Comparison of ENCODE assay signal across 11 cellular contexts in genomic region chr3:9934993-9935392, GRCh38. TPM values are rescaled to one million over a fixed set of nuclear protein-coding genes. Genes with fewer than 3 reads are reported as not detected.
DNase-seq lines count a peak whose midpoint lies in the region; ATAC-seq and TF ChIP-seq lines count a peak whose summit lies in the region.
"Had no signal": no experiment of that assay in that cellular context is flagged by ENCODE, and none has a peak within 500 bp of the region (broad histone marks: within the 10 kb centered on the region; RNA-seq: fewer than 3 reads in every experiment).

No MANE protein-coding gene starts in this region.

- no peaks in the 10 kb centered on the region for H3K27me3 Mint-ChIP-seq in activated T-cell treated with anti-CD3 and anti-CD28 coated beads, Interleukin-2, amount 50 U/mL, for 72 hours (ENCODE audit: low read depth)
- H3K27me3 Mint-ChIP-seq in activated T-helper 17 cell treated with anti-CD3 and anti-CD28 coated beads, Interleukin-2, amount 50 U/mL, for 72 hours = no peaks in the 10 kb centered on the region
- H3K27me3 Mint-ChIP-seq in memory B cell = no peaks in the 10 kb centered on the region

- intact Hi-C loops in tibial artery (cut with DNase I; ENCODE audit: low total_unique reads) = loop anchor here (5.0 kb wide), 1 partner anchor 203 kb away; the partner anchor contains the start of gene BRPF1

- TF ChIP-seq CTCF in tibial artery (IDR thresholded peaks at IDR 0.05) = no peak

- H3K36me3 Mint-ChIP-seq in activated T-cell treated with anti-CD3 and anti-CD28 coated beads, Interleukin-2, amount 50 U/mL, for 72 hours (ENCODE audit: insufficient read depth in 2 of 2) = peaks cover 0 to 3% of the 10 kb centered on the region in 2 donors
- peaks cover 46% of the 10 kb centered on the region for H3K36me3 Mint-ChIP-seq in activated T-helper 17 cell treated with anti-CD3 and anti-CD28 coated beads, Interleukin-2, amount 50 U/mL, for 72 hours (ENCODE audit: low read depth)
- H3K36me3 Mint-ChIP-seq in memory B cell = peaks cover 16% of the 10 kb centered on the region

- peak overlapping the region; percentile 16 for H3K27ac Mint-ChIP-seq in activated T-cell treated with anti-CD3 and anti-CD28 coated beads, Interleukin-2, amount 50 U/mL, for 72 hours
- peak overlapping the region; percentile 97 for H3K27ac Mint-ChIP-seq in activated T-helper 17 cell treated with anti-CD3 and anti-CD28 coated beads, Interleukin-2, amount 50 U/mL, for 72 hours
- H3K27ac Mint-ChIP-seq in memory B cell = peak overlapping the region; percentile 62

- no peaks in the 10 kb centered on the region for H3K9me3 Mint-ChIP-seq in activated T-cell treated with anti-CD3 and anti-CD28 coated beads, Interleukin-2, amount 50 U/mL, for 72 hours
- no peaks in the 10 kb centered on the region for H3K9me3 Mint-ChIP-seq in activated T-helper 17 cell treated with anti-CD3 and anti-CD28 coated beads, Interleukin-2, amount 50 U/mL, for 72 hours
- H3K9me3 Mint-ChIP-seq in memory B cell = no peaks in the 10 kb centered on the region

- peaks cover 34% of the 10 kb centered on the region for H3K4me1 Mint-ChIP-seq in activated T-cell treated with anti-CD3 and anti-CD28 coated beads, Interleukin-2, amount 50 U/mL, for 72 hours (ENCODE audit: low read depth)
- peaks cover 19% of the 10 kb centered on the region for H3K4me1 Mint-ChIP-seq in activated T-helper 17 cell treated with anti-CD3 and anti-CD28 coated beads, Interleukin-2, amount 50 U/mL, for 72 hours
- peaks cover 17% of the 10 kb centered on the region for H3K4me1 Mint-ChIP-seq in memory B cell

- no peak for ATAC-seq in activated T-cell treated with anti-CD3 and anti-CD28 coated beads, Interleukin-2, amount 50 U/mL, for 72 hours (replicated peaks in 1 of 2)
- no peak for ATAC-seq in activated T-helper 17 cell treated with anti-CD3 and anti-CD28 coated beads, Interleukin-2, amount 50 U/mL, for 72 hours (replicated peaks)
- no peak for ATAC-seq in memory B cell (ENCODE audit: low read depth)

- DNase-seq in activated T-cell treated with anti-CD3 and anti-CD28 coated beads, Interleukin-2, amount 50 U/mL, for 72 hours = no peak
- DNase-seq in activated T-cell treated with anti-CD3 and anti-CD28 coated beads, Interleukin-2, amount 50 U/mL, for 48 hours = no peak
- no peak for DNase-seq in memory B cell (ENCODE audit: low spot score in 2 of 2)
- no peak for DNase-seq in tibial artery
- no peak for DNase-seq in DMS153 (lab: John Stamatoyannopoulos, UW)
- DNase-seq in HK-2 (ENCODE audit: unreplicated experiment) = no peak
- no peak for DNase-seq in NCI-H345 (lab: John Stamatoyannopoulos, UW)
- DNase-seq: AML-193, hippocampal formation had no signal

- H3K9me3 ChIP-seq in tibial artery = no peaks in the 10 kb centered on the region
- H3K9me3 ChIP-seq: pancreas had no signal

- peaks cover 6 to 38% (median 29%) of the 10 kb centered on the region in 3 donors for H3K36me3 ChIP-seq in tibial artery
- H3K36me3 ChIP-seq: pancreas had no signal

- H3K4me3 Mint-ChIP-seq in activated T-cell treated with anti-CD3 and anti-CD28 coated beads, Interleukin-2, amount 50 U/mL, for 72 hours = peak overlapping the region; percentile 95 to 99
- peak overlapping the region; percentile 98 for H3K4me3 Mint-ChIP-seq in activated T-helper 17 cell treated with anti-CD3 and anti-CD28 coated beads, Interleukin-2, amount 50 U/mL, for 72 hours
- peak overlapping the region; percentile 99 for H3K4me3 Mint-ChIP-seq in memory B cell

- H3K27me3 ChIP-seq in tibial artery = no peaks in the 10 kb centered on the region
- H3K27me3 ChIP-seq: pancreas had no signal

- H3K4me1 ChIP-seq in tibial artery = peaks cover 4 to 27% (median 22%) of the 10 kb centered on the region in 4 donors

- peak overlapping the region; percentile 57 to 88 for H3K4me3 ChIP-seq in tibial artery

- peak overlapping the region; percentile 90 to 91 for H3K27ac ChIP-seq in tibial artery

RNA-seq across cellular contexts. Expression of gene CRELD1, which starts 1.4 kb away (rescaled TPM):
- total RNA-seq in activated T-cell treated with anti-CD3 and anti-CD28 coated beads, Interleukin-2, amount 50 U/mL, for 72 hours = 10 to 100 TPM; 18.8 to 25.3 TPM
- total RNA-seq in activated T-helper 17 cell treated with anti-CD3 and anti-CD28 coated beads, Interleukin-2, amount 50 U/mL, for 72 hours = 10 to 100 TPM; 14.2 to 36.7 TPM

RNA-seq across cellular contexts. Expression of gene PRRT3, which starts 17.2 kb away (rescaled TPM):
- 10 to 100 TPM in 1 of 2 donors, 1 to 10 TPM in 1; 7.9 to 14.5 TPM for total RNA-seq in activated T-cell treated with anti-CD3 and anti-CD28 coated beads, Interleukin-2, amount 50 U/mL, for 72 hours
- 1 to 10 TPM; 3.2 to 9.1 TPM for total RNA-seq in activated T-helper 17 cell treated with anti-CD3 and anti-CD28 coated beads, Interleukin-2, amount 50 U/mL, for 72 hours

RNA-seq across cellular contexts. Expression of gene IL17RC, which starts 18.1 kb away (rescaled TPM):
- under 1 TPM; 0.41 to 0.93 TPM for total RNA-seq in activated T-cell treated with anti-CD3 and anti-CD28 coated beads, Interleukin-2, amount 50 U/mL, for 72 hours
- total RNA-seq in activated T-helper 17 cell treated with anti-CD3 and anti-CD28 coated beads, Interleukin-2, amount 50 U/mL, for 72 hours = 1 to 10 TPM; 1.2 to 3.5 TPM

RNA-seq across cellular contexts. Expression of gene IL17RE, which starts 32.3 kb away (rescaled TPM):
- 1 to 10 TPM in 1 of 2 donors, under 1 TPM in 1; 0.94 to 5.5 TPM for total RNA-seq in activated T-cell treated with anti-CD3 and anti-CD28 coated beads, Interleukin-2, amount 50 U/mL, for 72 hours
- 10 to 100 TPM in 1 of 2 donors, 1 to 10 TPM in 1; 5.9 to 20.1 TPM for total RNA-seq in activated T-helper 17 cell treated with anti-CD3 and anti-CD28 coated beads, Interleukin-2, amount 50 U/mL, for 72 hours

RNA-seq across cellular contexts. Expression of gene JAGN1, which starts 44.6 kb away (rescaled TPM):
- 10 to 100 TPM; 34.6 to 39.4 TPM for total RNA-seq in activated T-cell treated with anti-CD3 and anti-CD28 coated beads, Interleukin-2, amount 50 U/mL, for 72 hours
- 10 to 100 TPM; 22.8 to 32.0 TPM for total RNA-seq in activated T-helper 17 cell treated with anti-CD3 and anti-CD28 coated beads, Interleukin-2, amount 50 U/mL, for 72 hours

Comparison
In these comparisons a context has a peak if more than half of its experiments do, and no peak if none do; other contexts are left out.
1. H3K27ac Mint-ChIP-seq: peak in every context shown above with its lines; median percentile 97 in activated T-helper 17 cell treated with anti-CD3 and anti-CD28 coated beads, Interleukin-2, amount 50 U/mL, for 72 hours; 62 in memory B cell; 16 in activated T-cell treated with anti-CD3 and anti-CD28 coated beads, Interleukin-2, amount 50 U/mL, for 72 hours.